Comparison of ENCODE assay signal across 30 cellular contexts in the genomic region with DNA sequence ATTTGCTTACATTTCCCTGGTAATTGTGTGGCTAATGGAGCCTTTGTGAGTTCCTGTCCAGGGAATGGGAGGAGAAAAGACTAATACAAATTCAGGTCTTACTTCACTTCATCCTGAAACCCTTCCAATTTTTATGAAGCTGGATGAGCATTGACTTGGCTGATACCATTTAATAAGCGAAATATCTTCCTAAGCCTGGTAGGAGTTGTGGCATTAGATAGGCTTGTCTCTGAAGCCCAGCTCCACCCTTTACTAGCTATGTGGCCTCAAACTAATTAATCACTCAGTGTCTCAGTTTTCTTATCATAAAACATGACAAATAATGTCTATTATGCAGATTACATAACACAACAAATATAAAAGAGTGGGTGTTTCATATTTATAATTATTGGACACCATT.
"Had no signal": no experiment of that assay in that cellular context is flagged by ENCODE, and none has a peak within 500 bp of the region (broad histone marks: within the 10 kb centered on the region; RNA-seq: fewer than 3 reads in every experiment).

No MANE protein-coding gene starts in this region.

- H3K4me3 ChIP-seq: ascending aorta, cardiac muscle cell, Peyer's patch had no signal

- H3K36me3 ChIP-seq: ascending aorta, cardiac muscle cell, Peyer's patch had no signal

- ATAC-seq: activated CD8-positive, alpha-beta memory T cell treated with anti-CD3 and anti-CD28 coated beads, Interleukin-2, amount 10 ng/mL, durations not matched to agents 7 days and 5 days; PC-3 had no signal

- H3K27me3 ChIP-seq: ascending aorta, cardiac muscle cell, Peyer's patch had no signal

- DNase-seq: activated B cell treated with CpG ODN at 0.5 μM for 24 hours; activated CD4-positive, alpha-beta memory T cell treated with anti-CD3 and anti-CD28 coated beads, Interleukin-2, amount 10 ng/mL, durations not matched to agents 7 days and 5 days; activated CD4-positive, alpha-beta T cell treated with anti-CD3 and anti-CD28 coated beads for 1 hour; activated CD4-positive, alpha-beta T cell treated with anti-CD3 and anti-CD28 coated beads for 48 hours; activated CD8-positive, alpha-beta memory T cell treated with anti-CD3 and anti-CD28 coated beads for 24 hours; activated CD8-positive, alpha-beta memory T cell treated with anti-CD3 and anti-CD28 coated beads, Interleukin-2, amount 10 ng/mL, durations not matched to agents 7 days and 5 days; activated CD8-positive, alpha-beta memory T cell treated with anti-CD3 and anti-CD28 coated beads, Interleukin-2, amount 50 U/mL, for 48 hours; activated gamma-delta T cell; activated naive CD4-positive, alpha-beta T cell treated with Interleukin-2 at 50 U/mL for 16 hours; activated naive CD8-positive, alpha-beta T cell treated with anti-CD3 and anti-CD28 coated beads, Interleukin-2, amount 10 ng/mL, durations not matched to agents 7 days and 5 days; amygdala; MM.1S; MV-4-11; NCI-H1092; NCI-H1436 treated with DMSO at 0.1 percent for 48 hours; NCI-H1694 treated with DMSO at 0.1 percent for 48 hours; NCI-H2029; NCI-H345; NCI-H524 treated with DMSO at 0.1 percent for 48 hours; PC-3; Peyer's patch; RPMI8226; SW 1271; T-helper 1 cell; T-helper 2 cell; T-helper 9 cell had no signal

- H3K9me3 ChIP-seq: Peyer's patch had no signal

- H3K27ac ChIP-seq: ascending aorta, cardiac muscle cell, KMS-11, Peyer's patch, VCaP had no signal

- H3K9ac ChIP-seq: KMS-11 had no signal

- H3K4me1 ChIP-seq: ascending aorta, Peyer's patch had no signal

- H3K4me2 ChIP-seq: KMS-11 had no signal
